In the genomic region with DNA sequence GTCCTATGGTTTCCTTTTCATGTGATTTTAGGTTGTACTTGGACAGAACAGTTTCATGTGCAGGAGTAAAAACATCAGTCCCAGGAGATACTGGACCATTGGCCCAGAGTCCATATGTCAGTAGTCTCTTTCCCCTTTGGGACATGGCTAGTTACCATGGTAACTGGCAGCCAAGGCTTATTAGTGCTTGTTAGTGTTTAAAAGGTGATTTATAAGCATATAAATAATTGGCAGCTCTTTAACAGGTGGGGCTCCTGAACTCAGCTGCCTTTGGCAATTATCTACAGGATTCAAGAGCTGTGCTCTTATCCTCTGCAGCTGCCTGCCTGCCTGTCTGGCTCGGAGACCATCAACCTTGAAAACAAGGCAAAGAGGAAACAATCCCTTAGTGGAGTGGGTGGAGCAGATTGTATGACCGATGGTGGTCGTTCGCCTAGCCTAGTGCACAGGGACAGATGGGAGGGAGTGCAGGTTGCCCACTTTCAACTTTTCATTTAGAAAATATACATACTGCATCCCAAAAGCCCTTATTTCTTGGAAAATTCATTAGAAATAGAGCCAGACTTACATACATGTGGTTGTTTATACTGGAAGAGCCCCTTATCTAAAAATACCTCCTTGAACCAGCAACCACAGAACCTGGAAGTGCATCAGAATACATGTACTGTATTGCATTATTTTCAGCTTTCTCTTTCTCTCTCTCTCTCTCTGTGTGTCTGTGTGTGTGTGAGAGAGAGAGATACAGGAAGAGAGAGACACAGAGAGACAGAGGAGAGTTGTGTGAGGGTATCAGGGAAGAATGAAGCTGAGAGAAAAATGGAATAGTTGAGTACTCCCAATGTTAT, we compare ENCODE assay signal across 14 cellular contexts. TPM values are rescaled to one million over a fixed set of nuclear protein-coding genes. Genes with fewer than 3 reads are reported as not detected.
DNase-seq lines count a peak whose midpoint lies in the region; ATAC-seq and TF ChIP-seq lines count a peak whose summit lies in the region.
"Had no signal": no experiment of that assay in that cellular context is flagged by ENCODE, and none has a peak within 500 bp of the region (broad histone marks: within the 10 kb centered on the region; RNA-seq: fewer than 3 reads in every experiment).

No MANE protein-coding gene starts in this region.

- peak; percentile 97 for DNase-seq in DMS153 (lab: John Stamatoyannopoulos, UW)
- DNase-seq in NCI-H146 treated with DMSO at 0.1 percent for 48 hours (lab: John Stamatoyannopoulos, UW; ENCODE audit: unreplicated experiment) = peak; percentile 60
- peak; percentile 99 to 100 for DNase-seq in NCI-H524 (lab: John Stamatoyannopoulos, UW)
- peak; percentile 43 for DNase-seq in endodermal cell
- DNase-seq in MCF 10A (ENCODE audit: unreplicated experiment) = no peak
- no peak for DNase-seq in GM19240 (ENCODE audit: insufficient read length, low spot score)
- no peak for DNase-seq in erythroblast (lab: John Stamatoyannopoulos, UW)
- DNase-seq: activated CD4-positive, alpha-beta T cell treated with anti-CD3 and anti-CD28 coated beads, Interleukin-2, amount 10 ng/mL, durations not matched to agents 24 days and 14 days; activated naive CD8-positive, alpha-beta T cell treated with anti-CD3 and anti-CD28 coated beads, Interleukin-2, amount 50 U/mL, for 24 hours; DND-41; head of caudate nucleus; MV-4-11 had no signal

- TF ChIP-seq CTCF in endodermal cell (conservative IDR thresholded peaks at IDR 0.05) = no peak
- TF ChIP-seq CTCF in MCF 10A (IDR thresholded peaks at IDR 0.05; ENCODE audit: unreplicated experiment) = no peak

- intact Hi-C loops in MCF 10A (cut with micrococcal nuclease) = no loop called here

- peaks cover 2% of the 10 kb centered on the region for H3K27me3 Mint-ChIP-seq in endodermal cell (ENCODE audit: insufficient read depth)
- H3K27me3 Mint-ChIP-seq in MCF 10A (ENCODE audit: insufficient read depth, unreplicated experiment) = no peaks in the 10 kb centered on the region
- H3K27me3 Mint-ChIP-seq: activated CD4-positive, alpha-beta T cell treated with anti-CD3 and anti-CD28 coated beads, Interleukin-2, amount 10 ng/mL, durations not matched to agents 24 days and 14 days; activated naive CD8-positive, alpha-beta T cell treated with anti-CD3 and anti-CD28 coated beads, Interleukin-2, amount 50 U/mL, for 24 hours; type B pancreatic cell had no signal

- no peak for TF ChIP-seq POLR2A in erythroblast (IDR thresholded peaks at IDR 0.05; ENCODE audit: low read length)

- H3K9me3 Mint-ChIP-seq in endodermal cell (peaks cover 21% of the 10 kb centered on the region), MCF 10A (ENCODE audit: unreplicated experiment) (peaks cover 11% of the 10 kb centered on the region)

- H3K4me3 Mint-ChIP-seq in endodermal cell = no peak overlapping the region
- H3K4me3 Mint-ChIP-seq in MCF 10A (ENCODE audit: unreplicated experiment) = no peak overlapping the region
- H3K4me3 Mint-ChIP-seq: activated CD4-positive, alpha-beta T cell treated with anti-CD3 and anti-CD28 coated beads, Interleukin-2, amount 10 ng/mL, durations not matched to agents 24 days and 14 days; activated naive CD8-positive, alpha-beta T cell treated with anti-CD3 and anti-CD28 coated beads, Interleukin-2, amount 50 U/mL, for 24 hours; type B pancreatic cell had no signal

- POLR2A ChIA-PET in MCF 10A (lab: Yijun Ruan, JAX) = no interaction called here

- H3K27ac Mint-ChIP-seq in endodermal cell (no peak overlapping the region), MCF 10A (ENCODE audit: low read depth, unreplicated experiment) (no peak overlapping the region)
- H3K27ac Mint-ChIP-seq: activated CD4-positive, alpha-beta T cell treated with anti-CD3 and anti-CD28 coated beads, Interleukin-2, amount 10 ng/mL, durations not matched to agents 24 days and 14 days; activated naive CD8-positive, alpha-beta T cell treated with anti-CD3 and anti-CD28 coated beads, Interleukin-2, amount 50 U/mL, for 24 hours; type B pancreatic cell had no signal

- H3K36me3 ChIP-seq in endodermal cell (ENCODE audit: control insufficient read depth, insufficient read depth, low read length) = no peaks in the 10 kb centered on the region

- 89 to 90% methylated on average over 3 to 4 of the region's 4 CpGs for WGBS in endodermal cell (ENCODE audit: insufficient coverage in 1 of 2, insufficient read length in 1 of 2), 2 experiments

- H3K27ac ChIP-seq in endodermal cell (ENCODE audit: low read depth, low read length) = no peak overlapping the region

- peaks cover 21% of the 10 kb centered on the region for H3K9me3 ChIP-seq in endodermal cell (ENCODE audit: control insufficient read depth, low read length)

- H3K36me3 Mint-ChIP-seq in endodermal cell (ENCODE audit: low read depth) (peaks cover under 1% of the 10 kb centered on the region), MCF 10A (ENCODE audit: insufficient read depth, unreplicated experiment) (no peaks in the 10 kb centered on the region)
- H3K36me3 Mint-ChIP-seq: type B pancreatic cell had no signal

- H3K27me3 ChIP-seq in endodermal cell (ENCODE audit: control insufficient read depth, insufficient read depth, low read length, poor library complexity, severe bottlenecking) = no peaks in the 10 kb centered on the region

- H3K9ac ChIP-seq in endodermal cell (ENCODE audit: extremely low read depth, low read length, poor library complexity, severe bottlenecking) = no peak overlapping the region

- no peak for ATAC-seq in GM21786 (IDR thresholded peaks at IDR 0.05; ENCODE audit: unreplicated experiment)
- ATAC-seq: activated naive CD8-positive, alpha-beta T cell treated with anti-CD3 and anti-CD28 coated beads, Interleukin-2, amount 50 U/mL, for 24 hours had no signal

- CTCF ChIA-PET in MCF 10A (lab: Yijun Ruan, JAX) = interaction anchor here (0.8 kb wide), 1 partner anchor 23 kb away, joined by 4 read pairs; no protein-coding TSS in a partner anchor

- H3K4me1 Mint-ChIP-seq in endodermal cell (peaks cover 6% of the 10 kb centered on the region), MCF 10A (ENCODE audit: insufficient read depth, unreplicated experiment) (no peaks in the 10 kb centered on the region)
- H3K4me1 Mint-ChIP-seq: activated CD4-positive, alpha-beta T cell treated with anti-CD3 and anti-CD28 coated beads, Interleukin-2, amount 10 ng/mL, durations not matched to agents 24 days and 14 days; activated naive CD8-positive, alpha-beta T cell treated with anti-CD3 and anti-CD28 coated beads, Interleukin-2, amount 50 U/mL, for 24 hours had no signal

- no peak overlapping the region for H3K4me3 ChIP-seq in endodermal cell (ENCODE audit: low read length)

- peaks cover 3% of the 10 kb centered on the region for H3K4me1 ChIP-seq in endodermal cell (ENCODE audit: control insufficient read depth, insufficient read depth, low read length)

- BruUV-seq in MCF 10A (replicated peaks; lab: Mats Ljungman, UMichigan) = no TSS peak

RNA-seq across cellular contexts. Expression of a gene that starts 29.3 kb away (rescaled TPM):
- total RNA-seq in endodermal cell (10 to 100 TPM in 1 of 2 donors, 1 to 10 TPM in 1; 4.4 to 10.2 TPM), MCF 10A (2022) (not detected in 2 replicates)
- 28.7 TPM for polyA plus RNA-seq in endodermal cell (2013, experiment 1 of 2)
- 26.9 TPM for polyA plus RNA-seq in endodermal cell (2013, experiment 2 of 2)
- total RNA-seq: activated CD4-positive, alpha-beta T cell treated with anti-CD3 and anti-CD28 coated beads, Interleukin-2, amount 10 ng/mL, durations not matched to agents 24 days and 14 days had no signal

Comparison
In these comparisons a context has a peak if more than half of its experiments do, and no peak if none do; other contexts are left out.
1. DNase-seq: peak in DMS153 (single experiment), NCI-H146 treated with DMSO at 0.1 percent for 48 hours (single experiment), NCI-H524 (2 of 2) and endodermal cell (single experiment); none in MCF 10A (single experiment), GM19240 (single experiment) and erythroblast (0 of 2).